ENCODE assay signal across 21 cellular contexts in the genomic region with DNA sequence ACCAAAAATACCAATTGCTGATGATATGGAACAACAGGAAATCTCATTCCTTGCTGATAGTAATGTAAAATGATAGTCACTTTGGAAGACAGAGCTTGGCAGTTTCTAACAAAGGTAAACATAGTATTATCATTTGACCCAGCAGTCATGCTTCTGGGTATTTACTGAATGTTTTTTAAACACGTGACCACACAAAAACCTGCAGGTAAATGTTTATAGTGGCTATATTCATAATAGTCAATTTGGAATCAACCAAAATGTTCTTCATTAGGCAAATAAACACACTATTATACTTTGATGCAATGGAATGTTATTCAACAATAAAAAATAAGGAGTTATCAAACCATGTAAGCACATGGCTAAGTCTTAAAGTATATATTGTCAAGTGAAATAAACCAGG. TPM values are rescaled to one million over a fixed set of nuclear protein-coding genes. Genes with fewer than 3 reads are reported as not detected.
DNase-seq lines count a peak whose midpoint lies in the region; FAIRE-seq and TF ChIP-seq lines count a peak whose summit lies in the region.
"Had no signal": no experiment of that assay in that cellular context is flagged by ENCODE, and none has a peak within 500 bp of the region (broad histone marks: within the 10 kb centered on the region; RNA-seq: fewer than 3 reads in every experiment).

No MANE protein-coding gene starts in this region.

- TF ChIP-seq CTCF in D721Med (IDR thresholded peaks at IDR 0.05; ENCODE audit: insufficient read depth, missing control alignments) (no peak), VCaP (conservative IDR thresholded peaks at IDR 0.05) (no peak), ovary (IDR thresholded peaks at IDR 0.05) (no peak)

- intact Hi-C loops in ovary (cut with DNase I): no loop called here

- no peak overlapping the region for H3K4me3 ChIP-seq in ovary
- H3K4me3 ChIP-seq: BLaER1 had no signal

- TF ChIP-seq POLR2A in H54 (IDR thresholded peaks at IDR 0.05; ENCODE audit: low read depth, low read length) (no peak), ovary (IDR thresholded peaks at IDR 0.05) (no peak)

- peak; percentile 60 for FAIRE-seq in D721Med (lab: Jason Lieb, UNC)
- FAIRE-seq in H54 (lab: Jason Lieb, UNC): peak; percentile 36
- FAIRE-seq: A204.1, G401.6, GM12891, GM19239 had no signal

- no peaks in the 10 kb centered on the region for H3K9me3 ChIP-seq in ovary
- H3K9me3 ChIP-seq: BE2C, BLaER1 had no signal

- H3K36me3 ChIP-seq in ovary: no peaks in the 10 kb centered on the region
- H3K36me3 ChIP-seq: BE2C, BLaER1 had no signal

- no peaks in the 10 kb centered on the region for H3K27me3 ChIP-seq in ovary
- H3K27me3 ChIP-seq: BE2C, BLaER1 had no signal

- no peaks in the 10 kb centered on the region for H3K4me1 ChIP-seq in ovary (ENCODE audit: insufficient read depth)
- H3K4me1 ChIP-seq: BE2C had no signal

- TF ChIP-seq EP300 in ovary (IDR thresholded peaks at IDR 0.05): no peak

- WGBS in ovary, 3 donors: 66 to 74% (median 73%) methylated on average over 1 of the region's 1 CpG

- DNase-seq in D721Med (ENCODE audit: insufficient read length, low spot score) (no peak), H54 (ENCODE audit: insufficient read length, low spot score) (no peak), NCI-H1092 treated with DMSO at 0.1 percent for 48 hours (lab: John Stamatoyannopoulos, UW) (no peak), ovary (no peak)
- no peak for DNase-seq in stimulated activated CD4-positive, alpha-beta T cell treated with anti-CD3 and anti-CD28 coated beads, Interleukin-4, amount 100 ng/mL, for 1 hour
- DNase-seq: 8988T; ACHN; BE2C; C1 segment of cervical spinal cord; CD4-positive, alpha-beta memory T cell; CD4-positive, CD25-positive, alpha-beta regulatory T cell; CD8-positive, alpha-beta memory T cell; COR-L47; DMS79 treated with DMSO at 0.1 percent for 48 hours; GF-D8 had no signal

- H3K27ac ChIP-seq in VCaP (peak overlapping the region; percentile 51), ovary (no peak overlapping the region)
- H3K27ac ChIP-seq: BLaER1 had no signal

RNA-seq across cellular contexts. Expression of a gene that starts 24.1 kb away (rescaled TPM):
- 100 to 1,000 TPM in 2 of 7 donors, 10 to 100 TPM in 5; 21.7 to 130 (median 70.1) TPM for total RNA-seq in ovary
- polyA plus RNA-seq in ovary: 100 to 1,000 TPM in 1 of 2 donors, 10 to 100 TPM in 1; 69.4 to 113 TPM
